20 cellular contexts compared by ENCODE assay signal in the genomic region with DNA sequence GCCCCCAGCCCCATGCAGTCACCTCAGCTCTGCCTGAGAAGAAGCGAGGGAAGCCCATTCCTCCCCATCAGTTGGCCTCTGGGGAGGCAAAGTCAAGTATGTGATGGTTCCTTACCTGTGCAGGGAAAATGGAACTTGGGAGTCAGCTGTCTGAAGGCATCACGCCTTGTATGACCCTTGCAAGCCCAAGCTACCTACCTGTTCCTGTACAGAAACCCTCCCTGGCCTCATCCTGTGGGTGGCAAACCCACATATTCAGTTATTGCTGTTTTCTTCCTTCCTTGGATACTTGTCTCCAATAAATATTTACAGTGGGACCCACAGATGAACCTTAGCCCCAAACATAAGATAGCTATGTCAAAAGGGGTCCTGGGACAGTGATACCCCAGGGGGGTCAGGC.
"Had no signal": no experiment of that assay in that cellular context is flagged by ENCODE, and none has a peak within 500 bp of the region (broad histone marks: within the 10 kb centered on the region; RNA-seq: fewer than 3 reads in every experiment).

No MANE protein-coding gene starts in this region.

- H3K36me3 Mint-ChIP-seq: activated naive CD8-positive, alpha-beta T cell had no signal

- H3K27me3 Mint-ChIP-seq: activated naive CD8-positive, alpha-beta T cell had no signal

- ATAC-seq: left ventricle myocardium superior, psoas muscle had no signal

- H3K9ac ChIP-seq: SK-N-SH had no signal

- H3K4me3 ChIP-seq: coronary artery, esophagus muscularis mucosa, pancreas, psoas muscle, right atrium auricular region, suprapubic skin, tibial nerve had no signal

- H3K4me3 Mint-ChIP-seq: activated naive CD8-positive, alpha-beta T cell; nephron had no signal

- H3K36me3 ChIP-seq: esophagus muscularis mucosa, pancreas, right atrium auricular region, suprapubic skin, tibial nerve, WERI-Rb-1 had no signal

- H3K27ac Mint-ChIP-seq: activated naive CD8-positive, alpha-beta T cell; activated T-cell treated with anti-CD3 and anti-CD28 coated beads, Interleukin-2, amount 50 U/mL, for 72 hours; nephron had no signal

- H3K4me2 ChIP-seq: SK-N-SH had no signal

- H3K9me3 ChIP-seq: esophagus muscularis mucosa, pancreas, psoas muscle, right atrium auricular region, SK-N-SH, suprapubic skin, tibial nerve had no signal

- DNase-seq: activated CD4-positive, CD25-positive, alpha-beta regulatory T cell treated with anti-CD3 and anti-CD28 coated beads, Interleukin-2, amount 50 U/mL, for 72 hours; activated effector memory CD4-positive, alpha-beta T cell treated with anti-CD3 and anti-CD28 coated beads, Interleukin-2, amount 50 U/mL, for 16 hours; cerebellar nuclear complex; hippocampal formation; left ventricle myocardium superior; mammary epithelial cell; pancreas; SK-N-SH; stimulated activated CD4-positive, alpha-beta T cell treated with anti-CD3 and anti-CD28 coated beads, Interleukin-4, amount 100 ng/mL, for 24 hours; stimulated activated naive CD4-positive, alpha-beta T cell treated with Interleukin-2 at 50 U/mL for 16 hours; WERI-Rb-1 had no signal

- H3K9me3 Mint-ChIP-seq: activated T-cell treated with anti-CD3 and anti-CD28 coated beads, Interleukin-2, amount 50 U/mL, for 72 hours; nephron had no signal

- H3K27ac ChIP-seq: esophagus muscularis mucosa, pancreas, psoas muscle, right atrium auricular region, suprapubic skin, tibial nerve, WERI-Rb-1 had no signal

- H3K4me1 ChIP-seq: pancreas, psoas muscle, tibial nerve had no signal

- H3K27me3 ChIP-seq: pancreas, right atrium auricular region had no signal
